Comparison of ENCODE assay signal across 22 cellular contexts in genomic region chr15:37032091-37032775, GRCh38.
DNase-seq lines count a peak whose midpoint lies in the region; ATAC-seq and TF ChIP-seq lines count a peak whose summit lies in the region.
"Had no signal": no experiment of that assay in that cellular context is flagged by ENCODE, and none has a peak within 500 bp of the region (broad histone marks: within the 10 kb centered on the region; RNA-seq: fewer than 3 reads in every experiment).

No MANE protein-coding gene starts in this region.

- DNase-seq in SK-N-SH: no peak
- DNase-seq in NCI-H69 (lab: John Stamatoyannopoulos, UW): peak; percentile 68
- DNase-seq in fibroblast of pulmonary artery (ENCODE audit: low read depth): peak; percentile 13
- peak; percentile 67 for DNase-seq in upper lobe of right lung
- DNase-seq in T-helper 17 cell: no peak
- no peak for DNase-seq in inferior parietal cortex (ENCODE audit: extremely low spot score)
- DNase-seq in HK-2 (ENCODE audit: unreplicated experiment): no peak
- DNase-seq: activated CD4-positive, alpha-beta T cell treated with anti-CD3 and anti-CD28 coated beads for 48 hours; activated CD8-positive, alpha-beta memory T cell treated with anti-CD3 and anti-CD28 coated beads, Interleukin-2, amount 50 U/mL, for 48 hours; activated effector memory CD4-positive, alpha-beta T cell treated with anti-CD3 and anti-CD28 coated beads, Interleukin-2, amount 50 U/mL, for 16 hours; adrenal gland; Calu3; dorsolateral prefrontal cortex; left colon; mucosa of descending colon; stimulated activated CD4-positive, alpha-beta T cell treated with anti-CD3 and anti-CD28 coated beads, Interleukin-4, amount 100 ng/mL, for 24 hours; stomach; SW 1271 had no signal

- peaks cover 37% of the 10 kb centered on the region for H3F3A ChIP-seq in SK-N-SH (replicated peaks; ENCODE audit: insufficient read depth)

- no peaks in the 10 kb centered on the region for H3K36me3 Mint-ChIP-seq in T-helper 17 cell (ENCODE audit: low read depth)

- H2AFZ ChIP-seq in SK-N-SH (ENCODE audit: low read depth): no peak overlapping the region

- peaks cover 82% of the 10 kb centered on the region for H3K79me2 ChIP-seq in SK-N-SH (ENCODE audit: insufficient read depth)

- CTCF ChIA-PET in SK-N-SH (lab: Yijun Ruan, JAX): interaction anchor here (1.2 kb wide), 1 partner anchor 43 kb away, joined by 3 read pairs; no protein-coding TSS in a partner anchor

- H3K27ac ChIP-seq in SK-N-SH (ENCODE audit: low read depth in 2 of 2, low read length in 1 of 2) (peak overlapping the region; percentile 3 to 56), upper lobe of right lung (no peak overlapping the region)
- H3K27ac ChIP-seq: BLaER1 treated with 17β-estradiol and CSF1 and Interleukin-3, amounts not matched to agents 10 nM and 100 nM; epithelial cell of prostate; RWPE1 had no signal

- H3K27me3 Mint-ChIP-seq in T-helper 17 cell: peaks cover 8% of the 10 kb centered on the region

- H3K4me2 ChIP-seq in SK-N-SH: no peak overlapping the region
- H3K4me2 ChIP-seq: BLaER1 treated with 17β-estradiol and CSF1 and Interleukin-3, amounts not matched to agents 10 nM and 100 nM had no signal

- intact Hi-C loops in upper lobe of right lung (cut with DNase I): no loop called here

- no peaks in the 10 kb centered on the region for H3K4me1 Mint-ChIP-seq in T-helper 17 cell

- no peak for ATAC-seq in SK-N-SH treated with all-trans-retinoic acid at 6 μM for 48 hours
- ATAC-seq in upper lobe of right lung: peak; percentile 83
- no peak for ATAC-seq in T-helper 17 cell
- ATAC-seq: left colon, mucosa of descending colon had no signal

- POLR2A ChIA-PET in SK-N-SH (lab: Yijun Ruan, JAX): interaction anchor here (0.7 kb wide), 1 partner anchor 65 kb away, joined by 3 read pairs; no protein-coding TSS in a partner anchor

- peaks cover 50% of the 10 kb centered on the region for H4K20me1 ChIP-seq in SK-N-SH (ENCODE audit: insufficient read depth)
- H4K20me1 ChIP-seq: BLaER1 treated with 17β-estradiol and CSF1 and Interleukin-3, amounts not matched to agents 10 nM and 100 nM had no signal

- H3K9me2 ChIP-seq in SK-N-SH: no peaks in the 10 kb centered on the region

- no peak overlapping the region for H3K27ac Mint-ChIP-seq in T-helper 17 cell

- no peak for TF ChIP-seq RAD21 in SK-N-SH (IDR thresholded peaks at IDR 0.05; ENCODE audit: low read length)

- 97% methylated on average over 4 of the region's 4 CpGs for WGBS in SK-N-SH (ENCODE audit: low lambda C conversion rate)

- H3K27me3 ChIP-seq in SK-N-SH (ENCODE audit: insufficient read depth) (no peaks in the 10 kb centered on the region), upper lobe of right lung (no peaks in the 10 kb centered on the region)
- H3K27me3 ChIP-seq: adrenal gland; BLaER1 treated with 17β-estradiol and CSF1 and Interleukin-3, amounts not matched to agents 10 nM and 100 nM; dorsolateral prefrontal cortex; stomach had no signal

- H3K4me3 ChIP-seq in SK-N-SH (ENCODE audit: low read depth in 2 of 2, low read length in 1 of 2) (no peak overlapping the region), fibroblast of pulmonary artery (replicated peaks; ENCODE audit: low read depth, low read length) (no peak overlapping the region), upper lobe of right lung (no peak overlapping the region)
- H3K4me3 ChIP-seq: adrenal gland; BLaER1 treated with 17β-estradiol and CSF1 and Interleukin-3, amounts not matched to agents 10 nM and 100 nM; dorsolateral prefrontal cortex; mucosa of descending colon; stomach had no signal

- H3K36me3 ChIP-seq in SK-N-SH (replicated peaks in 1 of 2; ENCODE audit: control insufficient read depth in 1 of 2, insufficient read depth in 2 of 2, low read length in 1 of 2) (peaks cover 66 to 81% of the 10 kb centered on the region in 2 experiments), upper lobe of right lung (peaks cover 11% of the 10 kb centered on the region)
- H3K36me3 ChIP-seq: BLaER1 treated with 17β-estradiol and CSF1 and Interleukin-3, amounts not matched to agents 10 nM and 100 nM had no signal

- H3K9me3 ChIP-seq in SK-N-SH (no peaks in the 10 kb centered on the region), upper lobe of right lung (no peaks in the 10 kb centered on the region), T-helper 17 cell (ENCODE audit: control insufficient read depth, low read length, poor library complexity, severe bottlenecking) (no peaks in the 10 kb centered on the region)
- H3K9me3 ChIP-seq: adrenal gland; BLaER1 treated with 17β-estradiol and CSF1 and Interleukin-3, amounts not matched to agents 10 nM and 100 nM; mucosa of descending colon; stomach had no signal

- H3K4me3 Mint-ChIP-seq in T-helper 17 cell: no peak overlapping the region

- TF ChIP-seq CTCF in SK-N-SH (IDR thresholded peaks at IDR 0.05) (no peak), fibroblast of pulmonary artery (IDR thresholded peaks at IDR 0.05; ENCODE audit: low read length, missing control alignments) (no peak), upper lobe of right lung (IDR thresholded peaks at IDR 0.05) (no peak)

- H3K4me1 ChIP-seq in SK-N-SH (ENCODE audit: control insufficient read depth in 1 of 2, insufficient read depth in 2 of 2, low read depth in 1 of 2, low read length in 1 of 2): peaks cover 29 to 53% of the 10 kb centered on the region in 2 experiments; a peak in 3 of 4 replicates
- peaks cover 9% of the 10 kb centered on the region for H3K4me1 ChIP-seq in upper lobe of right lung
- H3K4me1 ChIP-seq: BLaER1 treated with 17β-estradiol and CSF1 and Interleukin-3, amounts not matched to agents 10 nM and 100 nM had no signal

- H3K9ac ChIP-seq in SK-N-SH: no peak overlapping the region
- H3K9ac ChIP-seq: BLaER1 treated with 17β-estradiol and CSF1 and Interleukin-3, amounts not matched to agents 10 nM and 100 nM had no signal

- TF ChIP-seq EP300 in SK-N-SH (IDR thresholded peaks at IDR 0.05; ENCODE audit: borderline replicate concordance in 1 of 2, low read depth in 1 of 2, low read length in 1 of 2): no peak

TF ChIP-seq in SK-N-SH, 30 proteins besides CTCF, POLR2A, EP300 and RAD21 (continues in another document):
- no peak for TF ChIP-seq ZBTB33 (IDR thresholded peaks at IDR 0.05; ENCODE audit: borderline replicate concordance, low read depth)
- no peak for TF ChIP-seq GATA2 (CRISPR knock-in tag; IDR thresholded peaks at IDR 0.05)
- TF ChIP-seq PBX3 (IDR thresholded peaks at IDR 0.05): no peak
- no peak for TF ChIP-seq JUND (IDR thresholded peaks at IDR 0.05)
- TF ChIP-seq SIN3A (IDR thresholded peaks at IDR 0.05; ENCODE audit: borderline replicate concordance, low read depth, low read length): no peak

TF ChIP-seq in SK-N-SH treated with all-trans-retinoic acid at 6 μM for 48 hours, 23 proteins besides CTCF, POLR2A, EP300 and RAD21:
- TF ChIP-seq CSRNP3 (CRISPR knock-in tag; IDR thresholded peaks at IDR 0.05) (no peak), TCF4 (CRISPR knock-in tag; IDR thresholded peaks at IDR 0.05; ENCODE audit: borderline replicate concordance) (no peak), CREB5 (CRISPR knock-in tag; IDR thresholded peaks at IDR 0.05; ENCODE audit: low read depth) (no peak), ZNF565 (CRISPR knock-in tag; conservative IDR thresholded peaks at IDR 0.05; ENCODE audit: low read depth) (no peak), GLIS3 (CRISPR knock-in tag; IDR thresholded peaks at IDR 0.05) (no peak)
TF ChIP-seq in SK-N-SH treated with all-trans-retinoic acid at 6 μM for 48 hours: peak in this region for 0.

Comparison
In these comparisons a context has a peak if more than half of its experiments do, and no peak if none do; other contexts are left out.
1. DNase-seq: peak in NCI-H69 (single experiment), fibroblast of pulmonary artery (single experiment) and upper lobe of right lung (single experiment); none in SK-N-SH (single experiment), T-helper 17 cell (0 of 3), inferior parietal cortex (single experiment) and HK-2 (single experiment).